15 cellular contexts compared by ENCODE assay signal in the genomic region with DNA sequence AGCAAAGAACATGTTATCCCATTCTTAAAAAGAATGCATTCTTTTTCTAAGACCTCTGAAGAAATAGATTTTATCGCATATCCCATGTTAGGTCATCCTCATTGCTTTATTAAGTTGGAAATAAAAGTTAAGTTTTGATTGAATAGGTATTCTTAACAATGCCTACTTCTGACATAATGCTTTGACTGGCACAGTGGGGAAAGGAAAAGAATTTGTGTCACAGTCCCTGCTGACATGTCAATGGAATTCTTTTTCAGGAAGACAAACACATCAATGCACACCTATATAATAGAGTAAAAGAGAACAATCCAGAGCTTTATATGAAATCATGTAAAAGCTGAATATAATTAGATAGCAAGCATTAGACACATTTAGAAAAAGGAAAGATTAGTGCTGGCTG.
DNase-seq lines count a peak whose midpoint lies in the region; ATAC-seq and TF ChIP-seq lines count a peak whose summit lies in the region.
"Had no signal": no experiment of that assay in that cellular context is flagged by ENCODE, and none has a peak within 500 bp of the region (broad histone marks: within the 10 kb centered on the region; RNA-seq: fewer than 3 reads in every experiment).

No MANE protein-coding gene starts in this region.

- BruUV-seq in MCF 10A (replicated peaks; lab: Mats Ljungman, UMichigan): no TSS peak

- no peaks in the 10 kb centered on the region for H3K9me3 Mint-ChIP-seq in MCF 10A (ENCODE audit: unreplicated experiment)
- no peaks in the 10 kb centered on the region for H3K9me3 Mint-ChIP-seq in brain
- H3K9me3 Mint-ChIP-seq: CD8-positive, alpha-beta T cell had no signal

- H3K4me3 Mint-ChIP-seq in MCF 10A (ENCODE audit: unreplicated experiment) (no peak overlapping the region), brain (no peak overlapping the region)
- H3K4me3 Mint-ChIP-seq: CD8-positive, alpha-beta T cell had no signal

- no peak for TF ChIP-seq POLR2A in breast epithelium (IDR thresholded peaks at IDR 0.05)
- TF ChIP-seq POLR2A in erythroblast (IDR thresholded peaks at IDR 0.05; ENCODE audit: low read length): no peak

- DNase-seq in MCF 10A (ENCODE audit: unreplicated experiment) (no peak), breast epithelium (ENCODE audit: low spot score in 2 of 2) (no peak), foreskin keratinocyte (no peak), psoas muscle (no peak), erythroblast (lab: John Stamatoyannopoulos, UW) (no peak), HAP-1 (ENCODE audit: low spot score in 2 of 2) (no peak), foreskin melanocyte (no peak)
- DNase-seq: 8988T; CD8-positive, alpha-beta T cell; DND-41; Karpas-422; NCI-H2081 treated with DMSO at 0.1 percent for 48 hours; NCI-H524 treated with DMSO at 0.1 percent for 48 hours; SIG-M5 had no signal

- H3K27me3 ChIP-seq in breast epithelium (no peaks in the 10 kb centered on the region), foreskin keratinocyte (no peaks in the 10 kb centered on the region), psoas muscle (ENCODE audit: insufficient read depth in 3 of 3, low read length in 2 of 3) (no peaks in the 10 kb centered on the region), HAP-1 (ENCODE audit: low read depth) (no peaks in the 10 kb centered on the region)

- H3K27ac Mint-ChIP-seq in MCF 10A (ENCODE audit: low read depth, unreplicated experiment) (peak overlapping the region; percentile 90), brain (peak overlapping the region in 3 of 5 experiments; percentile 9 to 67 (median 62))
- H3K27ac Mint-ChIP-seq: CD8-positive, alpha-beta T cell had no signal

- CTCF ChIA-PET in MCF 10A (lab: Yijun Ruan, JAX): interaction anchor here (0.5 to 7.1 kb wide), 9 partner anchors 18 to 148 kb away, joined by 3 to 53 read pairs (median 4); no protein-coding TSS in a partner anchor

- H3K4me1 ChIP-seq in breast epithelium: peaks cover 0 to 20% of the 10 kb centered on the region in 2 donors
- H3K4me1 ChIP-seq in foreskin keratinocyte: peaks cover 76% of the 10 kb centered on the region
- H3K4me1 ChIP-seq in psoas muscle: peaks cover 51% of the 10 kb centered on the region
- H3K4me1 ChIP-seq in HAP-1: no peaks in the 10 kb centered on the region; the same call in 1 of the 2 replicates

- TF ChIP-seq CTCF in MCF 10A (IDR thresholded peaks at IDR 0.05; ENCODE audit: unreplicated experiment) (no peak), breast epithelium (IDR thresholded peaks at IDR 0.05) (no peak), brain (conservative IDR thresholded peaks at IDR 0.05) (no peak), foreskin keratinocyte (conservative IDR thresholded peaks at IDR 0.05) (no peak), psoas muscle (IDR thresholded peaks at IDR 0.05) (no peak)

- H3K27ac ChIP-seq in breast epithelium (peak overlapping the region in 1 of 2 donors; percentile 83), foreskin keratinocyte (peak overlapping the region; percentile 90), psoas muscle (peak overlapping the region; percentile 70)

- POLR2A ChIA-PET in MCF 10A (lab: Yijun Ruan, JAX): interaction anchor here (1.2 to 22.8 kb wide), 10 partner anchors 7 to 310 kb away, joined by 5 to 691 read pairs (median 34); partner anchors contain the start of gene HTATIP2

- in situ Hi-C loops in HAP-1 (cut with MboI; ENCODE audit: low sequenced_read_pairs): no loop called here

- no peaks in the 10 kb centered on the region for H3K27me3 Mint-ChIP-seq in MCF 10A (ENCODE audit: insufficient read depth, unreplicated experiment)
- no peaks in the 10 kb centered on the region for H3K27me3 Mint-ChIP-seq in brain

- H3K9me3 ChIP-seq in breast epithelium: no peaks in the 10 kb centered on the region
- H3K9me3 ChIP-seq in psoas muscle: no peaks in the 10 kb centered on the region
- no peaks in the 10 kb centered on the region for H3K9me3 ChIP-seq in HAP-1

- intact Hi-C loops in MCF 10A (cut with micrococcal nuclease): no loop called here
- intact Hi-C loops in breast epithelium (cut with DNase I; ENCODE audit: low total_unique reads): no loop called here
- intact Hi-C loops in psoas muscle (cut with DNase I): loop anchor here (5.0 to 10.0 kb wide), 4 partner anchors 42 to 102 kb away; no protein-coding TSS in a partner anchor

- H3K4me1 Mint-ChIP-seq in MCF 10A (ENCODE audit: insufficient read depth, unreplicated experiment) (peaks cover 68% of the 10 kb centered on the region), brain (peaks cover 51% of the 10 kb centered on the region)

- H3K36me3 ChIP-seq in breast epithelium (no peaks in the 10 kb centered on the region), psoas muscle (ENCODE audit: insufficient read depth in 1 of 2, low read depth in 1 of 2) (no peaks in the 10 kb centered on the region), HAP-1 (replicated peaks) (no peaks in the 10 kb centered on the region)

- 97 to 99% (median 97%) methylated on average over 1 of the region's 1 CpG for WGBS in psoas muscle, 3 donors

- no peak for ATAC-seq in foreskin keratinocyte
- ATAC-seq in psoas muscle: no peak
- ATAC-seq: CD8-positive, alpha-beta T cell had no signal

- H3K4me3 ChIP-seq in breast epithelium: no peak overlapping the region
- H3K4me3 ChIP-seq in psoas muscle: no peak overlapping the region
- H3K4me3 ChIP-seq in HAP-1: no peak overlapping the region

- peaks cover 100% of the 10 kb centered on the region for H3K36me3 Mint-ChIP-seq in MCF 10A (ENCODE audit: insufficient read depth, unreplicated experiment)
- H3K36me3 Mint-ChIP-seq in brain: peaks cover 54% of the 10 kb centered on the region
- H3K36me3 Mint-ChIP-seq: CD8-positive, alpha-beta T cell had no signal

Comparison
In these comparisons a context has a peak if more than half of its experiments do, and no peak if none do; other contexts are left out.
1. intact Hi-C loops: an anchor here in psoas muscle (5.0 to 10.0 kb wide); none called in MCF 10A and breast epithelium.